ENCODE assay signal across 12 cellular contexts in genomic region chr2:48398285-48399135, GRCh38. TPM values are rescaled to one million over a fixed set of nuclear protein-coding genes. Genes with fewer than 3 reads are reported as not detected.
DNase-seq lines count a peak whose midpoint lies in the region; ATAC-seq and TF ChIP-seq lines count a peak whose summit lies in the region.
"Had no signal": no experiment of that assay in that cellular context is flagged by ENCODE, and none has a peak within 500 bp of the region (broad histone marks: within the 10 kb centered on the region; RNA-seq: fewer than 3 reads in every experiment).

No MANE protein-coding gene starts in this region.

- peak overlapping the region; percentile 80 for H2AFZ ChIP-seq in neural progenitor cell (replicated peaks)

- no peak overlapping the region for H3K9ac ChIP-seq in neural progenitor cell

- H3K4me1 ChIP-seq in neural progenitor cell: peaks cover 32% of the 10 kb centered on the region

- no peak for TF ChIP-seq CTCF in neural progenitor cell (IDR thresholded peaks at IDR 0.05)

- DNase-seq in LHCN-M2 (ENCODE audit: low read depth): peak; percentile 59
- peak; percentile 12 for DNase-seq in NCI-H2107 (lab: John Stamatoyannopoulos, UW)
- DNase-seq in cerebellar cortex (ENCODE audit: low spot score): peak; percentile 76
- peak; percentile 62 for DNase-seq in neural progenitor cell (ENCODE audit: low spot score)
- DNase-seq in activated CD4-positive, alpha-beta T cell treated with anti-CD3 and anti-CD28 coated beads, Interleukin-2, amount 50 U/mL, for 48 hours: no peak
- DNase-seq in effector memory CD8-positive, alpha-beta T cell: no peak
- DNase-seq in D341Med (ENCODE audit: low spot score): no peak
- DNase-seq: T-helper 9 cell had no signal

- H3K27me3 Mint-ChIP-seq in neural progenitor cell (ENCODE audit: insufficient read depth, low read depth): peaks cover 4% of the 10 kb centered on the region
- no peaks in the 10 kb centered on the region for H3K27me3 Mint-ChIP-seq in effector memory CD8-positive, alpha-beta T cell
- H3K27me3 Mint-ChIP-seq: progenitor cell of endocrine pancreas, type B pancreatic cell had no signal

- no peaks in the 10 kb centered on the region for H3K27me3 ChIP-seq in neural progenitor cell

- no peak overlapping the region for H3K27ac ChIP-seq in neural progenitor cell

- H3K4me3 ChIP-seq in neural progenitor cell: no peak overlapping the region

- H3K9me3 ChIP-seq in neural progenitor cell (ENCODE audit: low read depth): no peaks in the 10 kb centered on the region

- H3K4me1 Mint-ChIP-seq in neural progenitor cell: peaks cover 45% of the 10 kb centered on the region
- peaks cover 5% of the 10 kb centered on the region in 2 donors for H3K4me1 Mint-ChIP-seq in effector memory CD8-positive, alpha-beta T cell (ENCODE audit: low read depth in 2 of 2)

- peak overlapping the region; percentile 99 for H3K27ac Mint-ChIP-seq in neural progenitor cell
- H3K27ac Mint-ChIP-seq in effector memory CD8-positive, alpha-beta T cell: no peak overlapping the region
- H3K27ac Mint-ChIP-seq: progenitor cell of endocrine pancreas, type B pancreatic cell had no signal

- peak overlapping the region; percentile 44 for H3K4me2 ChIP-seq in neural progenitor cell

- H3K36me3 Mint-ChIP-seq in neural progenitor cell: no peaks in the 10 kb centered on the region
- H3K36me3 Mint-ChIP-seq in effector memory CD8-positive, alpha-beta T cell (ENCODE audit: insufficient read depth): no peaks in the 10 kb centered on the region
- H3K36me3 Mint-ChIP-seq: type B pancreatic cell had no signal

- H3K4me3 Mint-ChIP-seq in neural progenitor cell: peak overlapping the region; percentile 70
- H3K4me3 Mint-ChIP-seq in effector memory CD8-positive, alpha-beta T cell: no peak overlapping the region
- H3K4me3 Mint-ChIP-seq: type B pancreatic cell had no signal

- no peaks in the 10 kb centered on the region for H4K20me1 ChIP-seq in neural progenitor cell (ENCODE audit: low read depth)

- peaks cover 8% of the 10 kb centered on the region for H3K9me3 Mint-ChIP-seq in neural progenitor cell
- H3K9me3 Mint-ChIP-seq in effector memory CD8-positive, alpha-beta T cell: no peaks in the 10 kb centered on the region

- H3F3A ChIP-seq in neural progenitor cell (ENCODE audit: low read depth): peaks cover 11% of the 10 kb centered on the region

- no peaks in the 10 kb centered on the region for H3K36me3 ChIP-seq in neural progenitor cell

- H3K79me2 ChIP-seq in neural progenitor cell (ENCODE audit: low read depth): no peaks in the 10 kb centered on the region

- ATAC-seq in GM21576 (IDR thresholded peaks at IDR 0.05; ENCODE audit: unreplicated experiment): no peak
- no peak for ATAC-seq in effector memory CD8-positive, alpha-beta T cell (replicated peaks)
- ATAC-seq: left lobe of liver had no signal

RNA-seq across cellular contexts. Expression of gene PPP1R21, which starts 42.1 kb away (rescaled TPM):
- total RNA-seq in LHCN-M2 (2014; rRNA removed): 11.8 and 15.1 TPM in 2 replicates
- polyA plus RNA-seq in LHCN-M2 (2012): 11.0 TPM
- total RNA-seq in neural progenitor cell (ENCODE audit: low replicate concordance): 14.1 and 29.1 TPM in 2 replicates

Comparison
In these comparisons a context has a peak if more than half of its experiments do, and no peak if none do; other contexts are left out.
1. DNase-seq: peak in LHCN-M2 (single experiment), NCI-H2107 (single experiment), cerebellar cortex (single experiment) and neural progenitor cell (single experiment); none in activated CD4-positive, alpha-beta T cell treated with anti-CD3 and anti-CD28 coated beads, Interleukin-2, amount 50 U/mL, for 48 hours (0 of 2), effector memory CD8-positive, alpha-beta T cell (0 of 3) and D341Med (single experiment).